ENCODE assay signal across 24 cellular contexts in the genomic region with DNA sequence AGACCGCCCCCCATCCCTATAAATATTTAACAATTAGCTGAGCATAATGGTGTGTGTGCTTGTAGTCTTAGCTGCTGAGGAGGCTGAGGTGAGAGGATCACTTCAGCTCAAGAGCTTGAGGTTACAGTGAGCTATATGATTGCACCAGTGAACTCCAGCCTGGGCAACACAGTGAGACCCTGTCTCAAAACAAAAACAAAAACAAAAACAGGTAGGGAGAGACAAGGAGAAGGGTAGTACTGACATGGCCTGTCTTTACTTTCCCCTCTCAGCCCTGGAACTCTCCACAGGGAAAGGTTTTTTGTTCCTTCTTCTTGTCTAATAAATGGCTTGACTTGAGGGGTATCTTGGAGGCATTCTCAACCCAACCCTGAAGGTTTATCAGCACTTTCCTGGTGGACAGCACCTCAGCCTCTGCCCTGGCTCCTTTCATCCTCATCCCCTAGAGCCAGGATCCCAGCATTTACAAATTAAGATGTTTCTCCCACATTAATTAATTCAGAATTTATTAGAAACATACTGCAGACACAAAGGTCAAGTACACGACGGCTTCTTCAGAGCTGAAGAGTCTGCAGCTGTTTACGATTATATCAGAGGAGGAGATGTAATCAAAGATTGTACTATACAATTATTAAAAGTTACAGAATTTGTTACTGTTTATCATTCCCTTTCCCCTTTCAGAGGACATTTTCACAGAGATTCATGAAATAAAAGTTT.
A peak's percentile ranks its signal among the peaks of the same experiment; 100 is the strongest.
DNase-seq lines count a peak whose midpoint lies in the region; ATAC-seq and TF ChIP-seq lines count a peak whose summit lies in the region.
"Had no signal": no experiment of that assay in that cellular context is flagged by ENCODE, and none has a peak within 500 bp of the region (broad histone marks: within the 10 kb centered on the region; RNA-seq: fewer than 3 reads in every experiment).

No MANE protein-coding gene starts in this region.

- no peaks in the 10 kb centered on the region for H3K27me3 Mint-ChIP-seq in activated T-helper 2 cell treated with anti-CD3 and anti-CD28 coated beads, Interferon-gamma antibody, Interleukin-2, Interleukin-4, amounts not matched to agents 10 μg/mL and 5 μg/mL and 100 μg/mL, durations not matched to agents 14 hours and 24 hours and 36 hours (ENCODE audit: low read depth)
- H3K27me3 Mint-ChIP-seq: activated naive CD8-positive, alpha-beta T cell treated with anti-CD3 and anti-CD28 coated beads, Interleukin-2, amount 50 U/mL, for 24 hours; naive thymus-derived CD4-positive, alpha-beta T cell had no signal

- intact Hi-C loops in activated T-helper 2 cell treated with anti-CD3 and anti-CD28 coated beads, Interferon-gamma antibody, Interleukin-2, Interleukin-4, amounts not matched to agents 10 μg/mL and 5 μg/mL and 100 μg/mL, durations not matched to agents 14 hours and 24 hours and 36 hours (cut with micrococcal nuclease) = no loop called here
- intact Hi-C loops in left colon (cut with DNase I, micrococcal nuclease) = no loop called here
- intact Hi-C loops in heart right ventricle (cut with DNase I) = no loop called here

- TF ChIP-seq CTCF in HEK293 (tag by site-specific recombination; IDR thresholded peaks at IDR 0.05) (no peak), smooth muscle cell (IDR thresholded peaks at IDR 0.05; ENCODE audit: borderline replicate concordance, insufficient read depth, poor library complexity, severe bottlenecking) (no peak), heart right ventricle (IDR thresholded peaks at IDR 0.05) (no peak)

- no peak overlapping the region for H3K4me2 ChIP-seq in smooth muscle cell

- H3F3A ChIP-seq in smooth muscle cell (ENCODE audit: low read depth) = peaks cover 5% of the 10 kb centered on the region

- no peak overlapping the region for H3K27ac ChIP-seq in HEK293 (ENCODE audit: extremely low read depth, low read depth, low read length)
- peak overlapping the region; percentile 33 for H3K27ac ChIP-seq in smooth muscle cell (ENCODE audit: low read depth)
- no peak overlapping the region for H3K27ac ChIP-seq in heart right ventricle
- H3K27ac ChIP-seq: brain microvascular endothelial cell, coronary artery, parathyroid adenoma, tibial artery had no signal

- H3K9me3 ChIP-seq in HEK293 (ENCODE audit: control insufficient read depth, insufficient read depth, low read depth, low read length) (no peaks in the 10 kb centered on the region), smooth muscle cell (replicated peaks; ENCODE audit: low read depth) (no peaks in the 10 kb centered on the region), heart right ventricle (no peaks in the 10 kb centered on the region)
- H3K9me3 ChIP-seq: tibial artery had no signal

- peak; percentile 42 for ATAC-seq in left colon
- no peak for ATAC-seq in HG03469 (IDR thresholded peaks at IDR 0.05; ENCODE audit: unreplicated experiment)
- no peak for ATAC-seq in heart right ventricle
- ATAC-seq: activated naive CD8-positive, alpha-beta T cell treated with anti-CD3 and anti-CD28 coated beads, Interleukin-2, amount 50 U/mL, for 24 hours; CD8-positive, alpha-beta T cell; naive thymus-derived CD4-positive, alpha-beta T cell; stimulated activated effector memory CD8-positive, alpha-beta T cell treated with anti-CD3 and anti-CD28 coated beads, Interleukin-12 subunit alpha, Interleukin-12 subunit beta, amount 100 ng/mL, for 72 hours had no signal

- H3K4me1 Mint-ChIP-seq in activated T-helper 2 cell treated with anti-CD3 and anti-CD28 coated beads, Interferon-gamma antibody, Interleukin-2, Interleukin-4, amounts not matched to agents 10 μg/mL and 5 μg/mL and 100 μg/mL, durations not matched to agents 14 hours and 24 hours and 36 hours (ENCODE audit: low read depth) = peaks cover 30% of the 10 kb centered on the region

- no peak overlapping the region for H3K4me3 Mint-ChIP-seq in activated T-helper 2 cell treated with anti-CD3 and anti-CD28 coated beads, Interferon-gamma antibody, Interleukin-2, Interleukin-4, amounts not matched to agents 10 μg/mL and 5 μg/mL and 100 μg/mL, durations not matched to agents 14 hours and 24 hours and 36 hours (ENCODE audit: low read depth)
- H3K4me3 Mint-ChIP-seq: activated naive CD8-positive, alpha-beta T cell treated with anti-CD3 and anti-CD28 coated beads, Interleukin-2, amount 50 U/mL, for 24 hours; CD8-positive, alpha-beta T cell; naive thymus-derived CD4-positive, alpha-beta T cell; stimulated activated effector memory CD8-positive, alpha-beta T cell treated with anti-CD3 and anti-CD28 coated beads, Interleukin-12 subunit alpha, Interleukin-12 subunit beta, amount 100 ng/mL, for 72 hours had no signal

- H3K9ac ChIP-seq in smooth muscle cell (ENCODE audit: low read depth) = no peak overlapping the region
- H3K9ac ChIP-seq: parathyroid adenoma had no signal

- CTCF ChIA-PET in HEK293 (lab: Yijun Ruan, JAX) = interaction anchor here (1.1 kb wide), 1 partner anchor 571 kb away, joined by 3 read pairs; no protein-coding TSS in a partner anchor

- peaks cover 16% of the 10 kb centered on the region for H3K4me1 ChIP-seq in HEK293 (ENCODE audit: control insufficient read depth, insufficient read depth, low read length)
- H3K4me1 ChIP-seq in smooth muscle cell (ENCODE audit: low read depth) = peaks cover 9% of the 10 kb centered on the region
- H3K4me1 ChIP-seq in heart right ventricle = peaks cover 2 to 55% (median 36%) of the 10 kb centered on the region in 9 donors

- no peaks in the 10 kb centered on the region for H3K36me3 ChIP-seq in HEK293 (ENCODE audit: control insufficient read depth in 2 of 2, insufficient read depth in 1 of 2, low read length in 2 of 2)
- peaks cover 4% of the 10 kb centered on the region for H3K36me3 ChIP-seq in smooth muscle cell (ENCODE audit: low read depth)
- H3K36me3 ChIP-seq in heart right ventricle = peaks cover 0 to 13% (median 0%) of the 10 kb centered on the region in 9 donors
- H3K36me3 ChIP-seq: brain microvascular endothelial cell, tibial artery had no signal

- H3K79me2 ChIP-seq in smooth muscle cell (ENCODE audit: low read depth) = peaks cover 26% of the 10 kb centered on the region

- 85% methylated on average over 4 of the region's 4 CpGs for whole genome bisulfite sequencing in smooth muscle cell (ENCODE audit: low lambda C conversion rate)
- WGBS in heart right ventricle, 2 donors = 91 to 96% methylated on average over 4 of the region's 4 CpGs

- peak overlapping the region; percentile 4 for H3K27ac Mint-ChIP-seq in activated T-helper 2 cell treated with anti-CD3 and anti-CD28 coated beads, Interferon-gamma antibody, Interleukin-2, Interleukin-4, amounts not matched to agents 10 μg/mL and 5 μg/mL and 100 μg/mL, durations not matched to agents 14 hours and 24 hours and 36 hours
- H3K27ac Mint-ChIP-seq: activated naive CD8-positive, alpha-beta T cell treated with anti-CD3 and anti-CD28 coated beads, Interleukin-2, amount 50 U/mL, for 24 hours; CD8-positive, alpha-beta T cell; stimulated activated effector memory CD8-positive, alpha-beta T cell treated with anti-CD3 and anti-CD28 coated beads, Interleukin-12 subunit alpha, Interleukin-12 subunit beta, amount 100 ng/mL, for 72 hours had no signal

- no peaks in the 10 kb centered on the region for H3K9me3 Mint-ChIP-seq in activated T-helper 2 cell treated with anti-CD3 and anti-CD28 coated beads, Interferon-gamma antibody, Interleukin-2, Interleukin-4, amounts not matched to agents 10 μg/mL and 5 μg/mL and 100 μg/mL, durations not matched to agents 14 hours and 24 hours and 36 hours
- H3K9me3 Mint-ChIP-seq: activated naive CD8-positive, alpha-beta T cell treated with anti-CD3 and anti-CD28 coated beads, Interleukin-2, amount 50 U/mL, for 24 hours; CD8-positive, alpha-beta T cell; naive thymus-derived CD4-positive, alpha-beta T cell; stimulated activated effector memory CD8-positive, alpha-beta T cell treated with anti-CD3 and anti-CD28 coated beads, Interleukin-12 subunit alpha, Interleukin-12 subunit beta, amount 100 ng/mL, for 72 hours had no signal

- peaks cover 84% of the 10 kb centered on the region for H4K20me1 ChIP-seq in smooth muscle cell (ENCODE audit: low read depth)

- DNase-seq in activated T-helper 2 cell treated with anti-CD3 and anti-CD28 coated beads, Interferon-gamma antibody, Interleukin-2, Interleukin-4, amounts not matched to agents 10 μg/mL and 5 μg/mL and 100 μg/mL, durations not matched to agents 14 hours and 24 hours and 36 hours (ENCODE audit: low spot score) = no peak
- DNase-seq in left colon (no peak), smooth muscle cell (lab: John Stamatoyannopoulos, UW; ENCODE audit: unreplicated experiment) (no peak), NCI-H1417 (lab: John Stamatoyannopoulos, UW) (no peak), NAMALWA (ENCODE audit: low spot score) (no peak), heart right ventricle (no peak)
- DNase-seq: activated CD4-positive, alpha-beta T cell treated with anti-CD3 and anti-CD28 coated beads for 48 hours; activated naive CD8-positive, alpha-beta T cell treated with anti-CD3 and anti-CD28 coated beads, Interleukin-2, amount 50 U/mL, for 24 hours; brain microvascular endothelial cell; CD8-positive, alpha-beta T cell; hypothalamus; kidney; mesenchymal stem cell; naive thymus-derived CD4-positive, alpha-beta T cell; NCI-H1092 treated with DMSO at 0.1 percent for 48 hours; NCI-H2081; NK-92 treated with Interleukin-12 subunit alpha and Interleukin-12 subunit beta, amount 100 ng/mL, for 24 hours; RPMI8226; tibial artery had no signal

- no peak overlapping the region for H2AFZ ChIP-seq in smooth muscle cell (ENCODE audit: low read depth)
- H2AFZ ChIP-seq: parathyroid adenoma had no signal

- H3K4me3 ChIP-seq in HEK293 (ENCODE audit: low read depth, low read length) = no peak overlapping the region
- H3K4me3 ChIP-seq in smooth muscle cell = no peak overlapping the region
- H3K4me3 ChIP-seq in heart right ventricle = no peak overlapping the region
- H3K4me3 ChIP-seq: coronary artery, tibial artery had no signal

- POLR2A ChIA-PET in HEK293 (lab: Yijun Ruan, JAX) = no interaction called here

- peaks cover 17% of the 10 kb centered on the region for H3K36me3 Mint-ChIP-seq in activated T-helper 2 cell treated with anti-CD3 and anti-CD28 coated beads, Interferon-gamma antibody, Interleukin-2, Interleukin-4, amounts not matched to agents 10 μg/mL and 5 μg/mL and 100 μg/mL, durations not matched to agents 14 hours and 24 hours and 36 hours (ENCODE audit: low read depth)

- H3K27me3 ChIP-seq in smooth muscle cell (ENCODE audit: low read depth) = no peaks in the 10 kb centered on the region
- H3K27me3 ChIP-seq in heart right ventricle = no peaks in the 10 kb centered on the region
- H3K27me3 ChIP-seq: brain microvascular endothelial cell, tibial artery had no signal
